In genomic region chr15:71713191-71713798, GRCh38 we compare ENCODE assay signal across 27 cellular contexts.
DNase-seq lines count a peak whose midpoint lies in the region; ATAC-seq and TF ChIP-seq lines count a peak whose summit lies in the region.
"Had no signal": no experiment of that assay in that cellular context is flagged by ENCODE, and none has a peak within 500 bp of the region (broad histone marks: within the 10 kb centered on the region; RNA-seq: fewer than 3 reads in every experiment).

No MANE protein-coding gene starts in this region.

- POLR2A ChIA-PET in activated CD8-positive, alpha-beta T cell treated with anti-CD3 and anti-CD28 coated beads, Interleukin-2, amount 10 ng/mL, durations not matched to agents 7 days and 5 days (lab: Charles Lee): no interaction called here

- intact Hi-C loops in sciatic nerve (cut with DNase I): no loop called here

- no peaks in the 10 kb centered on the region for H3K36me3 Mint-ChIP-seq in activated CD8-positive, alpha-beta T cell treated with anti-CD3 and anti-CD28 coated beads, Interleukin-2, amount 10 ng/mL, durations not matched to agents 7 days and 5 days (ENCODE audit: low read depth)
- H3K36me3 Mint-ChIP-seq: CD4-positive, CD25-positive, alpha-beta regulatory T cell had no signal

- no peak overlapping the region for H3K4me3 ChIP-seq in fibroblast of villous mesenchyme (ENCODE audit: low read depth, low read length)
- H3K4me3 ChIP-seq: coronary artery, esophagus muscularis mucosa, lower lobe of right lung, mucosa of descending colon, sigmoid colon, thoracic aorta had no signal

- no peak overlapping the region for H3K4me3 Mint-ChIP-seq in activated CD8-positive, alpha-beta T cell treated with anti-CD3 and anti-CD28 coated beads, Interleukin-2, amount 10 ng/mL, durations not matched to agents 7 days and 5 days
- H3K4me3 Mint-ChIP-seq: CD4-positive, CD25-positive, alpha-beta regulatory T cell; nephron progenitor cell; stimulated activated naive CD8-positive, alpha-beta T cell treated with anti-CD3 and anti-CD28 coated beads, Interleukin-15, Interleukin-2, amounts not matched to agents 100 ng/mL and 50 ng/mL, for 24 hours had no signal

- no peak overlapping the region for H3K27ac Mint-ChIP-seq in activated CD8-positive, alpha-beta T cell treated with anti-CD3 and anti-CD28 coated beads, Interleukin-2, amount 10 ng/mL, durations not matched to agents 7 days and 5 days
- H3K27ac Mint-ChIP-seq: CD4-positive, CD25-positive, alpha-beta regulatory T cell; nephron progenitor cell; stimulated activated naive CD8-positive, alpha-beta T cell treated with anti-CD3 and anti-CD28 coated beads, Interleukin-15, Interleukin-2, amounts not matched to agents 100 ng/mL and 50 ng/mL, for 24 hours had no signal

- CTCF ChIA-PET in activated CD8-positive, alpha-beta T cell treated with anti-CD3 and anti-CD28 coated beads, Interleukin-2, amount 10 ng/mL, durations not matched to agents 7 days and 5 days (lab: Charles Lee): no interaction called here

- H3K4me1 Mint-ChIP-seq in activated CD8-positive, alpha-beta T cell treated with anti-CD3 and anti-CD28 coated beads, Interleukin-2, amount 10 ng/mL, durations not matched to agents 7 days and 5 days (ENCODE audit: low read depth): peaks cover 2% of the 10 kb centered on the region

- DNase-seq in NCI-H82 (lab: John Stamatoyannopoulos, UW) (peak; percentile 49), NCI-H82 treated with DMSO at 0.1 percent for 48 hours (lab: John Stamatoyannopoulos, UW; ENCODE audit: unreplicated experiment) (no peak), SK-MEL-5 (ENCODE audit: low read depth, low spot score) (peak; percentile 8), fibroblast of villous mesenchyme (ENCODE audit: low read depth) (peak; percentile 15), sciatic nerve (ENCODE audit: low spot score) (no peak), anterior cingulate cortex (lab: John Stamatoyannopoulos, UW) (no peak)
- DNase-seq in activated CD8-positive, alpha-beta T cell treated with anti-CD3 and anti-CD28 coated beads, Interleukin-2, amount 10 ng/mL, durations not matched to agents 7 days and 5 days: no peak
- DNase-seq: activated CD4-positive, alpha-beta T cell treated with anti-CD3 and anti-CD28 coated beads, Interleukin-2, amount 50 U/mL, for 48 hours; activated CD8-positive, alpha-beta memory T cell treated with anti-CD3 and anti-CD28 coated beads, Interleukin-2, amount 50 U/mL, for 4 hours; activated naive CD4-positive, alpha-beta T cell treated with anti-CD3 and anti-CD28 coated beads, Interleukin-2, amount 50 U/mL, for 16 hours; amniotic stem cell; CD4-positive, CD25-positive, alpha-beta regulatory T cell; kidney; lower lobe of right lung; mucosa of descending colon; NCI-H1694 treated with DMSO at 0.1 percent for 48 hours; NCI-H2227 treated with DMSO at 0.1 percent for 48 hours; NCI-H526 treated with DMSO at 0.1 percent for 48 hours; nephron progenitor cell; posterior cingulate gyrus; sigmoid colon; T-helper 1 cell had no signal

- H3K9me3 Mint-ChIP-seq in activated CD8-positive, alpha-beta T cell treated with anti-CD3 and anti-CD28 coated beads, Interleukin-2, amount 10 ng/mL, durations not matched to agents 7 days and 5 days (ENCODE audit: insufficient read depth): no peaks in the 10 kb centered on the region
- H3K9me3 Mint-ChIP-seq: nephron progenitor cell; stimulated activated naive CD8-positive, alpha-beta T cell treated with anti-CD3 and anti-CD28 coated beads, Interleukin-15, Interleukin-2, amounts not matched to agents 100 ng/mL and 50 ng/mL, for 24 hours had no signal

- H3K27me3 Mint-ChIP-seq in activated CD8-positive, alpha-beta T cell treated with anti-CD3 and anti-CD28 coated beads, Interleukin-2, amount 10 ng/mL, durations not matched to agents 7 days and 5 days (ENCODE audit: low read depth): peaks cover 3% of the 10 kb centered on the region

- in situ Hi-C loops in SK-MEL-5 (cut with HindIII; ENCODE audit: low pct_unique_long_range_greater_than_20kb, low sequenced_read_pairs): no loop called here

- no peak for TF ChIP-seq CTCF in fibroblast of villous mesenchyme (IDR thresholded peaks at IDR 0.05; ENCODE audit: insufficient read depth, low read depth, low read length)

- ATAC-seq in sciatic nerve (peak; percentile 65), HG02981 (IDR thresholded peaks at IDR 0.05; ENCODE audit: unreplicated experiment) (no peak)
- ATAC-seq in activated CD8-positive, alpha-beta T cell treated with anti-CD3 and anti-CD28 coated beads, Interleukin-2, amount 10 ng/mL, durations not matched to agents 7 days and 5 days: no peak
- ATAC-seq: lower lobe of right lung, mucosa of descending colon had no signal

Comparison
In these comparisons a context has a peak if more than half of its experiments do, and no peak if none do; other contexts are left out.
1. DNase-seq: peak in NCI-H82 (single experiment), SK-MEL-5 (single experiment) and fibroblast of villous mesenchyme (single experiment); none in NCI-H82 treated with DMSO at 0.1 percent for 48 hours (single experiment), sciatic nerve (single experiment), anterior cingulate cortex (0 of 58) and activated CD8-positive, alpha-beta T cell treated with anti-CD3 and anti-CD28 coated beads, Interleukin-2, amount 10 ng/mL, durations not matched to agents 7 days and 5 days (single experiment).